ENCODE assay signal across 10 cellular contexts in genomic region chr16:53415504-53415903, GRCh38. TPM values are rescaled to one million over a fixed set of nuclear protein-coding genes. Genes with fewer than 3 reads are reported as not detected.
DNase-seq lines count a peak whose midpoint lies in the region; ATAC-seq, FAIRE-seq and TF ChIP-seq lines count a peak whose summit lies in the region.
"Had no signal": no experiment of that assay in that cellular context is flagged by ENCODE, and none has a peak within 500 bp of the region (broad histone marks: within the 10 kb centered on the region; RNA-seq: fewer than 3 reads in every experiment).

No MANE protein-coding gene starts in this region.

- H3K4ac ChIP-seq in neuronal stem cell (ENCODE audit: low read length), result no peak overlapping the region

- POLR2A ChIA-PET in K562 (lab: Yijun Ruan, JAX), result interaction anchor here (0.8 to 2.6 kb wide), 2 partner anchors 13 to 481 kb away, joined by 3 to 11 read pairs; no protein-coding TSS in a partner anchor

- WGBS in K562 (ENCODE audit: insufficient coverage, low coverage, missing lambda C conversion rate), result 3% methylated on average over 4 of the region's 4 CpGs
- no CpG with 5 or more reads among the region's 4 CpGs for WGBS in neuronal stem cell (ENCODE audit: extremely low coverage in 2 of 2, insufficient read length in 2 of 2, insufficient replicate concordance in 1 of 2), 2 donors

- no TSS peak for BruUV-seq in K562 (replicated peaks; lab: Mats Ljungman, UMichigan)

- H3K4me2 ChIP-seq in K562 (ENCODE audit: insufficient read depth, low read length) (no peak overlapping the region), neuronal stem cell (ENCODE audit: insufficient read depth, low read length, poor library complexity, severe bottlenecking) (no peak overlapping the region)

- H3K27ac ChIP-seq in K562 (ENCODE audit: extremely low read depth, low read depth, low read length) (no peak overlapping the region), neuronal stem cell (replicated peaks; ENCODE audit: low read length) (no peak overlapping the region)
- H3K27ac ChIP-seq in effector memory CD4-positive, alpha-beta T cell (ENCODE audit: insufficient read depth, low read length, poor library complexity, severe bottlenecking), result no peak overlapping the region
- H3K27ac ChIP-seq: skin epidermis had no signal

- intact Hi-C loops in K562 (cut with micrococcal nuclease), result loop anchor here (5.0 kb wide), 1 partner anchor 97 kb away; no protein-coding TSS in a partner anchor

- in situ Hi-C loops in K562 (cut with MboI), result no loop called here

- no peak overlapping the region for H2BK5ac ChIP-seq in neuronal stem cell (ENCODE audit: low read length)

- H3K9ac ChIP-seq in K562 (ENCODE audit: insufficient read depth in 1 of 2, low read depth in 2 of 2, low read length in 2 of 2) (no peak overlapping the region), neuronal stem cell (ENCODE audit: low read depth, low read length, poor library complexity) (no peak overlapping the region)

- H2AFZ ChIP-seq in K562 (ENCODE audit: low read depth, low read length), result no peak overlapping the region
- H2AFZ ChIP-seq in neuronal stem cell (ENCODE audit: low read length), result peak overlapping the region; percentile 32

- peaks cover 0 to 7% of the 10 kb centered on the region in 2 experiments; a peak in 2 of 5 replicates for H3K4me1 ChIP-seq in K562 (replicated peaks in 1 of 2; ENCODE audit: control insufficient read depth in 2 of 2, insufficient read depth in 2 of 2, low read length in 2 of 2)
- peaks cover 0 to 2% of the 10 kb centered on the region in 2 donors for H3K4me1 ChIP-seq in neuronal stem cell (ENCODE audit: control insufficient read depth in 2 of 2, insufficient read depth in 1 of 2, low read depth in 1 of 2, low read length in 2 of 2)
- H3K4me1 ChIP-seq in effector memory CD4-positive, alpha-beta T cell (ENCODE audit: control insufficient read depth, insufficient read depth, low read length, poor library complexity, severe bottlenecking), result no peaks in the 10 kb centered on the region

- TF ChIP-seq POLR2A in K562 (conservative IDR thresholded peaks at IDR 0.05), result no peak

- peak in 1 of 2 experiments; percentile 39; a peak in 2 of 4 replicates for TF ChIP-seq RAD21 in K562 (CRISPR knock-in tag; conservative IDR thresholded peaks at IDR 0.05 in 1 of 2, IDR thresholded peaks at IDR 0.05 in 1 of 2)

- ATAC-seq in K562 (0 out of 3 replicates have a peak, but pooled peaks have one; percentile 40), GM21529 (IDR thresholded peaks at IDR 0.05; ENCODE audit: unreplicated experiment) (no peak)

- H4K20me1 ChIP-seq in K562 (replicated peaks; ENCODE audit: control insufficient read depth, insufficient read depth, low read length), result no peaks in the 10 kb centered on the region

- TF ChIP-seq EP300 in K562 (IDR thresholded peaks at IDR 0.05; ENCODE audit: low read length), result no peak

- H3K18ac ChIP-seq in neuronal stem cell (ENCODE audit: low read length), result no peak overlapping the region

- no peaks in the 10 kb centered on the region for H3K36me3 ChIP-seq in K562 (ENCODE audit: control insufficient read depth, insufficient read depth, low read length)
- no peaks in the 10 kb centered on the region for H3K36me3 ChIP-seq in neuronal stem cell (replicated peaks in 1 of 2; ENCODE audit: control insufficient read depth in 2 of 2, insufficient read depth in 2 of 2, low read length in 2 of 2)
- no peaks in the 10 kb centered on the region for H3K36me3 ChIP-seq in effector memory CD4-positive, alpha-beta T cell (ENCODE audit: control insufficient read depth, insufficient read depth, low read length)

- FAIRE-seq in K562 (lab: Jason Lieb, UNC), result no peak

- H3K27me3 ChIP-seq in K562 (ENCODE audit: control insufficient read depth in 2 of 2, insufficient read depth in 2 of 2, low read length in 2 of 2), result peaks cover 4 to 12% of the 10 kb centered on the region in 2 experiments; a peak in 3 of 5 replicates
- no peaks in the 10 kb centered on the region for H3K27me3 ChIP-seq in neuronal stem cell (ENCODE audit: control insufficient read depth in 3 of 3, insufficient read depth in 3 of 3, low read depth in 1 of 3, low read length in 3 of 3)
- H3K27me3 ChIP-seq in effector memory CD4-positive, alpha-beta T cell (replicated peaks; ENCODE audit: control insufficient read depth, insufficient read depth, low read length, poor library complexity, severe bottlenecking), result no peaks in the 10 kb centered on the region

- DNase-seq in DMS79 treated with DMSO at 0.1 percent for 48 hours (lab: John Stamatoyannopoulos, UW) (peak; percentile 25), DMS79 (lab: John Stamatoyannopoulos, UW) (no peak), NCI-H1092 treated with DMSO at 0.1 percent for 48 hours (lab: John Stamatoyannopoulos, UW) (peak; percentile 30), K562 (ENCODE audit: extremely low read depth in 1 of 4, low spot score in 3 of 4) (peak in 1 of 4 experiments; percentile 23), neuronal stem cell (ENCODE audit: low spot score) (no peak), HCEC 1CT (no peak)
- DNase-seq in effector memory CD4-positive, alpha-beta T cell, result no peak
- DNase-seq: T-helper 1 cell had no signal

- no peaks in the 10 kb centered on the region for H3K79me2 ChIP-seq in K562 (ENCODE audit: control insufficient read depth, insufficient read depth, low read length)

- no peak overlapping the region for H2BK12ac ChIP-seq in neuronal stem cell (ENCODE audit: low read length)

- H3K4me3 ChIP-seq in K562 (no peak overlapping the region), neuronal stem cell (ENCODE audit: low read length in 2 of 2) (no peak overlapping the region)
- H3K4me3 ChIP-seq in effector memory CD4-positive, alpha-beta T cell (ENCODE audit: insufficient read depth, low read depth, low read length, poor library complexity, severe bottlenecking), result no peak overlapping the region
- H3K4me3 ChIP-seq: skin epidermis had no signal

- no peak overlapping the region for H4K8ac ChIP-seq in neuronal stem cell (ENCODE audit: low read depth, low read length)

- H3K23ac ChIP-seq in neuronal stem cell (ENCODE audit: low read depth, low read length, poor library complexity), result no peak overlapping the region

- TF ChIP-seq CTCF in K562 (IDR thresholded peaks at IDR 0.05 in 2 of 3, conservative IDR thresholded peaks at IDR 0.05 in 1 of 3; ENCODE audit: insufficient read depth in 2 of 3, low read depth in 1 of 3, low read length in 3 of 3), result peak; percentile 16 to 24 (median 21); a peak in 1 of 6 replicates

- no peaks in the 10 kb centered on the region for H3K79me1 ChIP-seq in neuronal stem cell (ENCODE audit: low read depth, low read length)

- no peaks in the 10 kb centered on the region; the same call in 1 of the 2 replicates for H3K9me3 ChIP-seq in K562 (replicated peaks; ENCODE audit: control insufficient read depth, insufficient read depth, low read depth, low read length)
- H3K9me3 ChIP-seq in neuronal stem cell (replicated peaks in 1 of 2; ENCODE audit: control insufficient read depth in 2 of 2, insufficient read depth in 1 of 2, low read depth in 1 of 2, low read length in 2 of 2), result no peaks in the 10 kb centered on the region
- no peaks in the 10 kb centered on the region for H3K9me3 ChIP-seq in effector memory CD4-positive, alpha-beta T cell (ENCODE audit: control insufficient read depth, low read length)

- no peak overlapping the region for H2BK120ac ChIP-seq in neuronal stem cell (ENCODE audit: low read depth, low read length)

- H2BK15ac ChIP-seq in neuronal stem cell (ENCODE audit: low read length), result no peak overlapping the region

- H2AK5ac ChIP-seq in neuronal stem cell (ENCODE audit: low read depth, low read length), result no peak overlapping the region

- H4K91ac ChIP-seq in neuronal stem cell (ENCODE audit: low read depth, low read length, poor library complexity), result no peak overlapping the region

- no peak overlapping the region for H3K14ac ChIP-seq in neuronal stem cell (ENCODE audit: low read length)

- H3K9me1 ChIP-seq in K562 (ENCODE audit: control insufficient read depth, insufficient read depth, low read length), result no peaks in the 10 kb centered on the region

- CTCF ChIA-PET in K562 (lab: Yijun Ruan, JAX; ENCODE audit: low intra/inter-chr PET ratio), result no interaction called here

TF ChIP-seq in K562, 482 proteins besides CTCF, POLR2A, EP300 and RAD21:
- TF ChIP-seq MED1 (CRISPR knock-in tag; IDR thresholded peaks at IDR 0.05; ENCODE audit: borderline replicate concordance), result no peak
- peak; percentile 33; the same call in 1 of the 2 replicates for TF ChIP-seq C11orf30 (IDR thresholded peaks at IDR 0.05; ENCODE audit: low read depth)
- 0 out of 2 replicates have a peak, but pooled peaks have one; percentile 19 for TF ChIP-seq MAFG (tag; conservative IDR thresholded peaks at IDR 0.05)
- no peak for TF ChIP-seq ZBTB9 (CRISPR knock-in tag; IDR thresholded peaks at IDR 0.05)
- no peak for TF ChIP-seq HDAC1 (IDR thresholded peaks at IDR 0.05)
TF ChIP-seq in K562: peak in this region for 2.

RNA-seq across cellular contexts. Expression of gene RBL2, which starts 18.8 kb away (rescaled TPM):
- 94.2 and 230 TPM in 2 replicates for total RNA-seq in K562 (2011; cell fraction: chromatin; rRNA removed; ENCODE audit: low replicate concordance)
- 51.7 and 57.8 TPM in 2 replicates for total RNA-seq in K562 (2011; cell fraction: nucleolus; rRNA removed)
- 92.6 and 110 TPM in 2 replicates for total RNA-seq in K562 (2011; cell fraction: nucleoplasm; rRNA removed)
- 20.3 and 23.6 TPM in 2 replicates for total RNA-seq in K562 (2014; rRNA removed)
- total RNA-seq in K562 (2014; rRNA removed; fragmentation: Illumina TruSeq; extraction: Trizol), result 29.3 and 33.9 TPM in 2 replicates
- total RNA-seq in K562 (2015; rRNA removed; fragmentation: Illumina TruSeq; extraction: Trizol), result 25.9 and 28.5 TPM in 2 replicates
- 26.8 and 28.5 TPM in 2 replicates for total RNA-seq in K562 (2021)
- polyA plus RNA-seq in K562 (2011; rRNA removed), result 76.3 and 85.8 TPM in 2 replicates
- polyA plus RNA-seq in K562 (2011; cell fraction: cytosol; rRNA removed), result 18.2 and 30.4 TPM in 2 replicates
- 227 and 343 TPM in 2 replicates for polyA plus RNA-seq in K562 (2011; cell fraction: nucleus; rRNA removed)
- 17.4 and 33.3 TPM in 2 replicates for polyA plus RNA-seq in K562 (2012)
- polyA plus RNA-seq in K562 (2014; fragmentation: Illumina TruSeq; extraction: Trizol), result 32.1 and 36.7 TPM in 2 replicates
- 1 to 10 TPM; 7.8 to 9.0 TPM for polyA plus RNA-seq in K562 (2014; fragmentation: Nextera tagmentation; extraction: Ambion mirVana)
- polyA plus RNA-seq in K562 (2014; rRNA removed), result 31.2 and 38.2 TPM in 2 replicates
- polyA minus RNA-seq in K562 (2011; rRNA and poly(A)+ RNA removed), result 43.8 and 51.9 TPM in 2 replicates
- 15.2 and 16.0 TPM in 2 replicates for polyA minus RNA-seq in K562 (2011; cell fraction: cytosol; rRNA and poly(A)+ RNA removed)
- 55.3 and 118 TPM in 2 replicates for polyA minus RNA-seq in K562 (2011; cell fraction: nucleus; rRNA and poly(A)+ RNA removed)
- polyA plus RNA-seq in neuronal stem cell (2013, experiment 1 of 2), result 21.7 TPM
- 22.3 TPM for polyA plus RNA-seq in neuronal stem cell (2013, experiment 2 of 2)

Comparison
In these comparisons a context has a peak if more than half of its experiments do, and no peak if none do; other contexts are left out.
1. DNase-seq: peak in DMS79 treated with DMSO at 0.1 percent for 48 hours (single experiment) and NCI-H1092 treated with DMSO at 0.1 percent for 48 hours (single experiment); none in DMS79 (single experiment), neuronal stem cell (single experiment), HCEC 1CT (single experiment) and effector memory CD4-positive, alpha-beta T cell (0 of 3).